11 cellular contexts compared by ENCODE assay signal in genomic region chr22:37161442-37161841, GRCh38. TPM values are rescaled to one million over a fixed set of nuclear protein-coding genes. Genes with fewer than 3 reads are reported as not detected.
A peak's percentile ranks its signal among the peaks of the same experiment; 100 is the strongest.
DNase-seq lines count a peak whose midpoint lies in the region; ATAC-seq and TF ChIP-seq lines count a peak whose summit lies in the region.
"Had no signal": no experiment of that assay in that cellular context is flagged by ENCODE, and none has a peak within 500 bp of the region (broad histone marks: within the 10 kb centered on the region; RNA-seq: fewer than 3 reads in every experiment).

No MANE protein-coding gene starts in this region.

- no peaks in the 10 kb centered on the region for H3K9me3 Mint-ChIP-seq in effector memory CD8-positive, alpha-beta T cell

- peak overlapping the region; percentile 69 to 81 for H3K4me3 Mint-ChIP-seq in effector memory CD8-positive, alpha-beta T cell

- H3K27ac Mint-ChIP-seq in effector memory CD8-positive, alpha-beta T cell = peak overlapping the region; percentile 89 to 94

- peak; percentile 20 for DNase-seq in EL
- DNase-seq in KBM-7 = peak; percentile 18
- DNase-seq in effector memory CD8-positive, alpha-beta T cell = no peak
- no peak for DNase-seq in tibial nerve (ENCODE audit: low spot score in 2 of 2)
- DNase-seq: GF-D8, NCI-H1930, SIG-M5, sigmoid colon had no signal

- no peaks in the 10 kb centered on the region for H3K36me3 ChIP-seq in tibial nerve
- H3K36me3 ChIP-seq: sigmoid colon had no signal

- TF ChIP-seq EP300 in tibial nerve (IDR thresholded peaks at IDR 0.05) = no peak

- TF ChIP-seq POLR2A in tibial nerve (IDR thresholded peaks at IDR 0.05) = no peak

- WGBS in tibial nerve, 2 donors = 70 to 100% methylated on average over 1 to 2 of the region's 2 CpGs

- H3K36me3 Mint-ChIP-seq in effector memory CD8-positive, alpha-beta T cell (ENCODE audit: insufficient read depth) = peaks cover 31% of the 10 kb centered on the region

- no peak for TF ChIP-seq CTCF in tibial nerve (IDR thresholded peaks at IDR 0.05)

- H3K4me3 ChIP-seq in tibial nerve = no peak overlapping the region
- H3K4me3 ChIP-seq: sigmoid colon had no signal

- H3K27me3 ChIP-seq in tibial nerve = no peaks in the 10 kb centered on the region
- H3K27me3 ChIP-seq: sigmoid colon had no signal

- peaks cover 0 to 8% (median 0%) of the 10 kb centered on the region in 4 donors for H3K4me1 ChIP-seq in tibial nerve
- H3K4me1 ChIP-seq: sigmoid colon had no signal

- H3K9me3 ChIP-seq in tibial nerve = peaks cover 0 to 4% (median 0%) of the 10 kb centered on the region in 4 donors
- H3K9me3 ChIP-seq: sigmoid colon had no signal

- in situ Hi-C loops in KBM-7 (cut with MboI; ENCODE audit: low pct_unique_long_range_greater_than_20kb, low sequenced_read_pairs) = no loop called here

- no peak for ATAC-seq in effector memory CD8-positive, alpha-beta T cell (replicated peaks)
- ATAC-seq in HG02884 (IDR thresholded peaks at IDR 0.05; ENCODE audit: unreplicated experiment) (no peak), GM21423 (IDR thresholded peaks at IDR 0.05; ENCODE audit: unreplicated experiment) (no peak)
- ATAC-seq: left lobe of liver had no signal

- H3K4me1 Mint-ChIP-seq in effector memory CD8-positive, alpha-beta T cell (ENCODE audit: low read depth in 2 of 2) = peaks cover 65 to 77% of the 10 kb centered on the region in 2 donors

- H3K27me3 Mint-ChIP-seq in effector memory CD8-positive, alpha-beta T cell = no peaks in the 10 kb centered on the region

- no peak overlapping the region for H3K27ac ChIP-seq in tibial nerve
- H3K27ac ChIP-seq: sigmoid colon had no signal

RNA-seq across cellular contexts. Expression of gene IL2RB, which starts 11.7 kb away (rescaled TPM):
- total RNA-seq in tibial nerve = 1 to 10 TPM in 2 of 4 donors, under 1 TPM in 1, not detected in 1; 0.22 to 2.7 (median 1.2) TPM

RNA-seq across cellular contexts. Expression of gene C1QTNF6, which starts 26.6 kb away (rescaled TPM):
- 1 to 10 TPM; 2.6 to 3.9 (median 3.4) TPM for total RNA-seq in tibial nerve

RNA-seq across cellular contexts. Expression of gene SSTR3, which starts 50.8 kb away (rescaled TPM):
- not detected for total RNA-seq in tibial nerve
- total RNA-seq: left lobe of liver had no signal

RNA-seq across cellular contexts. Expression of gene TMPRSS6, which starts 51.9 kb away (rescaled TPM):
- not detected for total RNA-seq in tibial nerve
- total RNA-seq: sigmoid colon had no signal

Comparison
In these comparisons a context has a peak if more than half of its experiments do, and no peak if none do; other contexts are left out.
1. DNase-seq: peak in EL (single experiment) and KBM-7 (single experiment); none in effector memory CD8-positive, alpha-beta T cell (0 of 3) and tibial nerve (0 of 2).